In the genomic region with DNA sequence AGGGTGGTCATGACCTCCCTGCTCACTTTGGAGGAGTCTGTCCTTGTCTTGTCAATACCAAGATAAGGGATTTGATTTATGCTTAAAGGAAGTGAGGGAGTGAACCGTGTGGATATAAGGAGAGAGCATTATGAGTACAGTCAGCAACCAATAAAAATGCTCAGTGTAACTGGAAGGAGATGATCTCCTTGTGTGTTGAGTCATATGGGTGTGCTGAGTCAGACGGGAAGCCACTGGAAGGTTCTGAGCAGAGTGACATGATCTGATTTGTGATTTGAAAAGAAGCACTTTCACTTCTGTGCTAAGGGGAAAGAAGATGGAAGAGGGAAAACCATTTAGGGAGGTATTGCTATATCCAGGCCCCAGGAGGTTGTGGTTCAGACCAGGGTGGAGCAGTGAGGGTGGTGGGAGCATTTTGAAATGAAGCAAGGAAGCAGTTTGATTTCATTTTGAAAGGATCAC, we compare ENCODE assay signal across 7 cellular contexts. TPM values are rescaled to one million over a fixed set of nuclear protein-coding genes. Genes with fewer than 3 reads are reported as not detected.
DNase-seq lines count a peak whose midpoint lies in the region; ATAC-seq and TF ChIP-seq lines count a peak whose summit lies in the region.

No MANE protein-coding gene starts in this region.

- no peaks in the 10 kb centered on the region for H3K27me3 Mint-ChIP-seq in IgD-negative memory B cell
- H3K27me3 Mint-ChIP-seq in activated T-cell treated with anti-CD3 and anti-CD28 coated beads, Interleukin-2, amount 50 U/mL, for 72 hours (ENCODE audit: low read depth): peaks cover 12% of the 10 kb centered on the region

- no peaks in the 10 kb centered on the region for H3K36me3 ChIP-seq in gastroesophageal sphincter

- no peak overlapping the region for H3K27ac Mint-ChIP-seq in IgD-negative memory B cell
- no peak overlapping the region for H3K27ac Mint-ChIP-seq in activated T-cell treated with anti-CD3 and anti-CD28 coated beads, Interleukin-2, amount 50 U/mL, for 72 hours

- H3K9me3 Mint-ChIP-seq in IgD-negative memory B cell: no peaks in the 10 kb centered on the region
- no peaks in the 10 kb centered on the region for H3K9me3 Mint-ChIP-seq in activated T-cell treated with anti-CD3 and anti-CD28 coated beads, Interleukin-2, amount 50 U/mL, for 72 hours

- peaks cover 28 to 46% (median 40%) of the 10 kb centered on the region in 3 donors for H3K4me1 Mint-ChIP-seq in IgD-negative memory B cell
- peaks cover 43% of the 10 kb centered on the region for H3K4me1 Mint-ChIP-seq in activated T-cell treated with anti-CD3 and anti-CD28 coated beads, Interleukin-2, amount 50 U/mL, for 72 hours (ENCODE audit: low read depth)

- in situ Hi-C loops in GM13976 (cut with MboI; ENCODE audit: low sequenced_read_pairs, unreplicated experiment): no loop called here

- 7 to 9% methylated on average over 2 of the region's 2 CpGs for WGBS in gastroesophageal sphincter (ENCODE audit: low coverage in 1 of 2), 2 donors

- DNase-seq in GM13976 (ENCODE audit: low spot score): peak; percentile 54
- peak; percentile 66 for DNase-seq in activated T-cell treated with anti-CD3 and anti-CD28 coated beads, Interleukin-2, amount 50 U/mL, for 72 hours
- DNase-seq in stimulated activated CD4-positive, alpha-beta T cell treated with anti-CD3 and anti-CD28 coated beads, Interleukin-2, amount 100 ng/mL, for 4 hours (ENCODE audit: low read depth): peak; percentile 57
- DNase-seq in NCI-H69 (lab: John Stamatoyannopoulos, UW): no peak

- H3K27me3 ChIP-seq in gastroesophageal sphincter: no peaks in the 10 kb centered on the region

- no peak for TF ChIP-seq EP300 in gastroesophageal sphincter (IDR thresholded peaks at IDR 0.05)

- H3K9me3 ChIP-seq in gastroesophageal sphincter: no peaks in the 10 kb centered on the region

- peaks cover 7 to 34% (median 13%) of the 10 kb centered on the region in 3 donors for H3K4me1 ChIP-seq in gastroesophageal sphincter

- peak; percentile 36 to 53 for ATAC-seq in activated T-cell treated with anti-CD3 and anti-CD28 coated beads, Interleukin-2, amount 50 U/mL, for 72 hours (replicated peaks in 1 of 2)
- ATAC-seq in gastroesophageal sphincter (no peak), GM21619 (IDR thresholded peaks at IDR 0.05; ENCODE audit: unreplicated experiment) (no peak)

- H3K27ac ChIP-seq in gastroesophageal sphincter: peak overlapping the region in 3 of 4 donors; percentile 42 to 64 (median 60)

- H3K4me3 Mint-ChIP-seq in IgD-negative memory B cell: peak overlapping the region; percentile 1 to 41 (median 19)
- H3K4me3 Mint-ChIP-seq in activated T-cell treated with anti-CD3 and anti-CD28 coated beads, Interleukin-2, amount 50 U/mL, for 72 hours: peak overlapping the region; percentile 2 to 7

- no peak for TF ChIP-seq POLR2A in gastroesophageal sphincter (IDR thresholded peaks at IDR 0.05)

- peaks cover 7% of the 10 kb centered on the region for H3K36me3 Mint-ChIP-seq in IgD-negative memory B cell
- peaks cover 3 to 4% of the 10 kb centered on the region in 2 donors for H3K36me3 Mint-ChIP-seq in activated T-cell treated with anti-CD3 and anti-CD28 coated beads, Interleukin-2, amount 50 U/mL, for 72 hours (ENCODE audit: insufficient read depth in 2 of 2)

- H3K4me3 ChIP-seq in gastroesophageal sphincter: no peak overlapping the region

- TF ChIP-seq CTCF in GM13976 (IDR thresholded peaks at IDR 0.05; ENCODE audit: borderline replicate concordance, control extremely low read depth, extremely low read depth, insufficient read depth, missing control alignments) (no peak), gastroesophageal sphincter (IDR thresholded peaks at IDR 0.05) (no peak)

RNA-seq across cellular contexts. Expression of gene BCL10, which starts 2.5 kb away (rescaled TPM):
- 47.0 TPM for polyA plus RNA-seq in IgD-negative memory B cell
- 10 to 100 TPM; 23.8 to 30.1 TPM for total RNA-seq in activated T-cell treated with anti-CD3 and anti-CD28 coated beads, Interleukin-2, amount 50 U/mL, for 72 hours
- 10 to 100 TPM in 2 of 4 donors, 1 to 10 TPM in 2; 9.4 to 21.3 (median 10.6) TPM for total RNA-seq in gastroesophageal sphincter

RNA-seq across cellular contexts. Expression of gene C1orf52, which starts 19.4 kb away (rescaled TPM):
- 22.3 TPM for polyA plus RNA-seq in IgD-negative memory B cell
- total RNA-seq in activated T-cell treated with anti-CD3 and anti-CD28 coated beads, Interleukin-2, amount 50 U/mL, for 72 hours: 10 to 100 TPM; 23.3 to 25.6 TPM
- 10 to 100 TPM; 12.7 to 27.2 (median 21.0) TPM for total RNA-seq in gastroesophageal sphincter

Comparison
In these comparisons a context has a peak if more than half of its experiments do, and no peak if none do; other contexts are left out.
1. ATAC-seq: peak in activated T-cell treated with anti-CD3 and anti-CD28 coated beads, Interleukin-2, amount 50 U/mL, for 72 hours (2 of 2); none in gastroesophageal sphincter (single experiment) and GM21619 (single experiment).